ENCODE assay signal across 10 cellular contexts in the genomic region with DNA sequence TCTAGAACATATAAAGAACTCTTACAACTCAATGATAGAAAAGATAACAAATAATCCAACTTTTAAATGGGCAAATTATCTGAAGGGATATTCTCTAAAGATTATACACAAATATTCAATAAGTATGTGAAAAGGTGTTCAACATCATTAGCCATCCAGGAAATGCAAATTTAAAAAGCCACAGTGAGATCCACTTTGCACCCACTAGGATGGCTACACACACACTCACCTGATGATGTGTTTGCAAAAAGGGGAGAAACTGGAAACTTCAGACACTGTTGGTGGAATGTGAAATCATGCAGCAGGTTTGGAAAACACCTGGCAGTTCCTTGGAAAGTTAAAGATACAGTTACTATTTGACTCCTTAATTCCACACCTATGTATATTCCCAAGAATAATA.
"Had no signal": no experiment of that assay in that cellular context is flagged by ENCODE, and none has a peak within 500 bp of the region (broad histone marks: within the 10 kb centered on the region; RNA-seq: fewer than 3 reads in every experiment).

No MANE protein-coding gene starts in this region.

- FAIRE-seq: HepG2 had no signal

- H3K36me3 ChIP-seq: HAP-1 had no signal

- H3K4me1 ChIP-seq: HAP-1 had no signal

- H3K9me3 ChIP-seq: HAP-1 had no signal

- ATAC-seq: HCT116, HepG2 had no signal

- DNase-seq: GM23248, GOT3, H7, HFFc6, KBM-7 had no signal

- H3K27ac ChIP-seq: GM23248, HL-60, KMS-11 had no signal

- H3K4me3 ChIP-seq: GM23248, HAP-1 had no signal
